8 cellular contexts compared by ENCODE assay signal in the genomic region with DNA sequence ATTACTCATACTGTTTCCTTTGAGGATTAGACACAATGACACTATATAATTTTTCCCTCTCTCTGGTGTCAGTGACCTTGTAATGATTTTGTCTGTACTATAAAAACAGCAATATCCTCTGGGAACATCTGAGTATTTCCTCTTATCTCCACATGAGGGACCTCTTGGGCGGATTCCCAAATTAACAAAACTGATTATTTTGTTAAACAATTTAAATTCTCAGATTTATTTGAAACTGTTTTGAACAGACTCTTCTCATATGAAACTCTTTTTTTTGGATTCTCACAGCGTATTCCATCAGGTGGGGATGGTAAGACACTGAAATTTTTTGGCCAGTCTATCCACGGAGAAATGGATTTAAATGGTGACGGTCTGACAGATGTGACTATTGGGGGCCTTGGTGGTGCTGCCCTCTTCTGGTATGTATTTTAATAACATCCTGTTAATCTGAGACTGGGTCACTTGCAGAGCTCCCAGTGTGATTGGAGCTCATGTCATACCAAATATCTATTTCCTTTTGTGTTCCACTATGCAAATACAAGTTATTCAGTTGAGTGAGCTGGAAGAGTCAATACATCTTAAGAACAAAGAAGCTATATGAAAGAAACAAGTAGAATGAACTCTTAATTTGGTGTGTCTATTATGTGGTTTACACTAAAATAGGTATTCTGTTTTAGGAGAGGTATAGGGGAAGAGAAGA.
A peak's percentile ranks its signal among the peaks of the same experiment; 100 is the strongest.
DNase-seq lines count a peak whose midpoint lies in the region; ATAC-seq and TF ChIP-seq lines count a peak whose summit lies in the region.

No MANE protein-coding gene starts in this region.

- H3K27ac ChIP-seq in PC-3 (ENCODE audit: low read length) (0 out of 2 replicates have a peak overlapping the region, but pooled peaks have one; percentile 14), neutrophil (no peak overlapping the region), upper lobe of right lung (no peak overlapping the region)

- H3K9me3 ChIP-seq in PC-3 (ENCODE audit: low read length) = no peaks in the 10 kb centered on the region
- no peaks in the 10 kb centered on the region for H3K9me3 ChIP-seq in neutrophil
- no peaks in the 10 kb centered on the region for H3K9me3 ChIP-seq in upper lobe of right lung

- no peaks in the 10 kb centered on the region for H3K79me2 ChIP-seq in PC-3 (ENCODE audit: low read length)

- no peaks in the 10 kb centered on the region for H3K4me1 ChIP-seq in PC-3 (ENCODE audit: insufficient read depth, low read length)
- H3K4me1 ChIP-seq in neutrophil (ENCODE audit: control insufficient read depth in 1 of 2, insufficient read depth in 1 of 2, low read depth in 1 of 2, low read length in 1 of 2) = peaks cover 3 to 4% of the 10 kb centered on the region in 2 experiments
- H3K4me1 ChIP-seq in upper lobe of right lung = peaks cover 4% of the 10 kb centered on the region

- peak; percentile 75 for DNase-seq in EL
- peak; percentile 19 for DNase-seq in HuH-7.5 (ENCODE audit: low spot score)
- DNase-seq in PC-3 = peak; percentile 76
- peak; percentile 34 for DNase-seq in activated T-helper 1 cell treated with anti-CD3 and anti-CD28 coated beads, Interleukin-12 subunit alpha, Interleukin-12 subunit beta, Interleukin-2, Interleukin-4 antibody, amounts not matched to agents 30 ng/mL and 10 ng/mL and 1 ng/mL, durations not matched to agents 14 hours and 24 hours and 36 hours (ENCODE audit: low spot score)
- DNase-seq in fibroblast of villous mesenchyme (ENCODE audit: low read depth) = peak; percentile 85
- DNase-seq in upper lobe of right lung = no peak

- H3K36me3 ChIP-seq in PC-3 (ENCODE audit: low read depth, low read length) (no peaks in the 10 kb centered on the region; the same call in 1 of the 2 replicates), neutrophil (no peaks in the 10 kb centered on the region), upper lobe of right lung (peaks cover 16% of the 10 kb centered on the region)

- no peak overlapping the region for H3K27ac Mint-ChIP-seq in activated T-helper 1 cell treated with anti-CD3 and anti-CD28 coated beads, Interleukin-12 subunit alpha, Interleukin-12 subunit beta, Interleukin-2, Interleukin-4 antibody, amounts not matched to agents 30 ng/mL and 10 ng/mL and 1 ng/mL, durations not matched to agents 14 hours and 24 hours and 36 hours

- H3K36me3 Mint-ChIP-seq in activated T-helper 1 cell treated with anti-CD3 and anti-CD28 coated beads, Interleukin-12 subunit alpha, Interleukin-12 subunit beta, Interleukin-2, Interleukin-4 antibody, amounts not matched to agents 30 ng/mL and 10 ng/mL and 1 ng/mL, durations not matched to agents 14 hours and 24 hours and 36 hours (ENCODE audit: low read depth) = no peaks in the 10 kb centered on the region

- H3K4me2 ChIP-seq in PC-3 (ENCODE audit: low read length) = peak overlapping the region; percentile 78

- peak overlapping the region; percentile 23; the same call in 1 of the 2 replicates for H3K9ac ChIP-seq in PC-3 (ENCODE audit: low read length)

- no peaks in the 10 kb centered on the region for H4K20me1 ChIP-seq in PC-3 (ENCODE audit: low read length)

- H3K4me3 ChIP-seq in PC-3 (ENCODE audit: low read length) (peak overlapping the region; percentile 55), fibroblast of villous mesenchyme (ENCODE audit: low read depth, low read length) (peak overlapping the region; percentile 33), neutrophil (ENCODE audit: low read depth in 1 of 2, low read length in 1 of 2) (no peak overlapping the region), upper lobe of right lung (peak overlapping the region; percentile 18)

- peak overlapping the region; percentile 34 for H3K4me3 Mint-ChIP-seq in activated T-helper 1 cell treated with anti-CD3 and anti-CD28 coated beads, Interleukin-12 subunit alpha, Interleukin-12 subunit beta, Interleukin-2, Interleukin-4 antibody, amounts not matched to agents 30 ng/mL and 10 ng/mL and 1 ng/mL, durations not matched to agents 14 hours and 24 hours and 36 hours

- H3K4me1 Mint-ChIP-seq in activated T-helper 1 cell treated with anti-CD3 and anti-CD28 coated beads, Interleukin-12 subunit alpha, Interleukin-12 subunit beta, Interleukin-2, Interleukin-4 antibody, amounts not matched to agents 30 ng/mL and 10 ng/mL and 1 ng/mL, durations not matched to agents 14 hours and 24 hours and 36 hours (ENCODE audit: low read depth) = peaks cover 10% of the 10 kb centered on the region

- POLR2A ChIA-PET in PC-3 (lab: Charles Lee; ENCODE audit: unreplicated experiment) = interaction anchor here (0.5 to 0.7 kb wide), 3 partner anchors 112 to 373 kb away, joined by 3 to 6 read pairs (median 6); no protein-coding TSS in a partner anchor

- peak overlapping the region; percentile 64 for H2AFZ ChIP-seq in PC-3 (ENCODE audit: low read length)

- TF ChIP-seq CTCF in PC-3 (conservative IDR thresholded peaks at IDR 0.05; ENCODE audit: low read depth, low read length) = peak; percentile 89
- TF ChIP-seq CTCF in fibroblast of villous mesenchyme (IDR thresholded peaks at IDR 0.05; ENCODE audit: insufficient read depth, low read depth, low read length) = peak; percentile 60
- peak; percentile 75 for TF ChIP-seq CTCF in neutrophil (IDR thresholded peaks at IDR 0.05)
- peak; percentile 79 for TF ChIP-seq CTCF in upper lobe of right lung (IDR thresholded peaks at IDR 0.05)

- peaks cover 4% of the 10 kb centered on the region for H3K27me3 Mint-ChIP-seq in activated T-helper 1 cell treated with anti-CD3 and anti-CD28 coated beads, Interleukin-12 subunit alpha, Interleukin-12 subunit beta, Interleukin-2, Interleukin-4 antibody, amounts not matched to agents 30 ng/mL and 10 ng/mL and 1 ng/mL, durations not matched to agents 14 hours and 24 hours and 36 hours (ENCODE audit: insufficient read depth)

- ATAC-seq in GM21717 (IDR thresholded peaks at IDR 0.05; ENCODE audit: unreplicated experiment) (peak; percentile 98), PC-3 (peak; percentile 97), upper lobe of right lung (peak; percentile 99)

- no peaks in the 10 kb centered on the region for H3K9me3 Mint-ChIP-seq in activated T-helper 1 cell treated with anti-CD3 and anti-CD28 coated beads, Interleukin-12 subunit alpha, Interleukin-12 subunit beta, Interleukin-2, Interleukin-4 antibody, amounts not matched to agents 30 ng/mL and 10 ng/mL and 1 ng/mL, durations not matched to agents 14 hours and 24 hours and 36 hours

- no peaks in the 10 kb centered on the region for H3K27me3 ChIP-seq in PC-3 (ENCODE audit: low read length)
- no peaks in the 10 kb centered on the region for H3K27me3 ChIP-seq in neutrophil
- no peaks in the 10 kb centered on the region for H3K27me3 ChIP-seq in upper lobe of right lung

- no TSS peak for BruUV-seq in PC-3 (replicated peaks; lab: Mats Ljungman, UMichigan)

- CTCF ChIA-PET in PC-3 (lab: Charles Lee) = interaction anchor here (0.6 to 1.5 kb wide), 12 partner anchors 9 to 251 kb away, joined by 3 to 8 read pairs (median 3); partner anchors contain the start of genes ITGA1 and PELO

- no peaks in the 10 kb centered on the region for H3K9me2 ChIP-seq in PC-3 (replicated peaks; ENCODE audit: low read length)

- intact Hi-C loops in PC-3 (cut with micrococcal nuclease) (loop anchor here (1.0 to 2.0 kb wide), 4 partner anchors 116 to 251 kb away; partner anchors contain the start of genes ITGA1 and PELO), upper lobe of right lung (cut with DNase I) (no loop called here)
- intact Hi-C loops in activated T-helper 1 cell treated with anti-CD3 and anti-CD28 coated beads, Interleukin-12 subunit alpha, Interleukin-12 subunit beta, Interleukin-2, Interleukin-4 antibody, amounts not matched to agents 30 ng/mL and 10 ng/mL and 1 ng/mL, durations not matched to agents 14 hours and 24 hours and 36 hours (cut with micrococcal nuclease) = loop anchor here (1.0 to 5.0 kb wide), 9 partner anchors 67 to 353 kb away; partner anchors contain the start of genes ITGA1 and PELO

- H3F3A ChIP-seq in PC-3 (ENCODE audit: low read length, unreplicated experiment) = no peaks in the 10 kb centered on the region

Comparison
In these comparisons a context has a peak if more than half of its experiments do, and no peak if none do; other contexts are left out.
1. H3K4me3 ChIP-seq: peak in PC-3 (single experiment), fibroblast of villous mesenchyme (single experiment) and upper lobe of right lung (single experiment); none in neutrophil (0 of 2).
2. Peak in every context shown above with its lines, with median percentiles within 50 percentile points of each other: ATAC-seq and CTCF ChIP-seq.